In genomic region chr2:226256237-226256636, GRCh38 we compare ENCODE assay signal across 11 cellular contexts.
DNase-seq lines count a peak whose midpoint lies in the region; ATAC-seq and TF ChIP-seq lines count a peak whose summit lies in the region.
"Had no signal": no experiment of that assay in that cellular context is flagged by ENCODE, and none has a peak within 500 bp of the region (broad histone marks: within the 10 kb centered on the region; RNA-seq: fewer than 3 reads in every experiment).

No MANE protein-coding gene starts in this region.

- H3K4me1 Mint-ChIP-seq in activated T-helper 1 cell treated with anti-CD3 and anti-CD28 coated beads, Interleukin-12 subunit alpha, Interleukin-12 subunit beta, Interleukin-2, Interleukin-4 antibody, amounts not matched to agents 30 ng/mL and 10 ng/mL and 1 ng/mL, durations not matched to agents 14 hours and 24 hours and 36 hours (ENCODE audit: low read depth) = no peaks in the 10 kb centered on the region

- peak; percentile 88 for DNase-seq in EH (ENCODE audit: low read depth)
- DNase-seq in LoVo (ENCODE audit: low spot score) = peak; percentile 27
- DNase-seq in epithelial cell of esophagus (ENCODE audit: low read depth) = peak; percentile 68
- DNase-seq in psoas muscle = no peak
- DNase-seq in NCI-H526 treated with DMSO at 0.1 percent for 48 hours (lab: John Stamatoyannopoulos, UW) = no peak
- no peak for DNase-seq in activated T-helper 1 cell treated with anti-CD3 and anti-CD28 coated beads, Interleukin-12 subunit alpha, Interleukin-12 subunit beta, Interleukin-2, Interleukin-4 antibody, amounts not matched to agents 30 ng/mL and 10 ng/mL and 1 ng/mL, durations not matched to agents 14 hours and 24 hours and 36 hours (ENCODE audit: low spot score)
- no peak for DNase-seq in activated CD8-positive, alpha-beta memory T cell treated with anti-CD3 and anti-CD28 coated beads for 24 hours
- DNase-seq: activated CD4-positive, CD25-positive, alpha-beta regulatory T cell; activated CD8-positive, alpha-beta memory T cell treated with anti-CD3 and anti-CD28 coated beads, Interleukin-2, amount 50 U/mL, for 48 hours; left cardiac atrium had no signal

- H3K4me3 ChIP-seq in epithelial cell of esophagus (ENCODE audit: low read length) (no peak overlapping the region), psoas muscle (no peak overlapping the region)

- intact Hi-C loops in psoas muscle (cut with DNase I) = no loop called here
- intact Hi-C loops in activated T-helper 1 cell treated with anti-CD3 and anti-CD28 coated beads, Interleukin-12 subunit alpha, Interleukin-12 subunit beta, Interleukin-2, Interleukin-4 antibody, amounts not matched to agents 30 ng/mL and 10 ng/mL and 1 ng/mL, durations not matched to agents 14 hours and 24 hours and 36 hours (cut with micrococcal nuclease) = no loop called here

- H3K27me3 ChIP-seq in psoas muscle (ENCODE audit: insufficient read depth in 3 of 3, low read length in 2 of 3) = no peaks in the 10 kb centered on the region

- 14 to 32% (median 17%) methylated on average over 2 of the region's 2 CpGs for WGBS in psoas muscle, 3 donors

- H3K9me3 Mint-ChIP-seq in activated T-helper 1 cell treated with anti-CD3 and anti-CD28 coated beads, Interleukin-12 subunit alpha, Interleukin-12 subunit beta, Interleukin-2, Interleukin-4 antibody, amounts not matched to agents 30 ng/mL and 10 ng/mL and 1 ng/mL, durations not matched to agents 14 hours and 24 hours and 36 hours = no peaks in the 10 kb centered on the region

- no peaks in the 10 kb centered on the region for H3K36me3 ChIP-seq in psoas muscle (ENCODE audit: insufficient read depth in 1 of 2, low read depth in 1 of 2)

- H3K36me3 Mint-ChIP-seq in activated T-helper 1 cell treated with anti-CD3 and anti-CD28 coated beads, Interleukin-12 subunit alpha, Interleukin-12 subunit beta, Interleukin-2, Interleukin-4 antibody, amounts not matched to agents 30 ng/mL and 10 ng/mL and 1 ng/mL, durations not matched to agents 14 hours and 24 hours and 36 hours (ENCODE audit: low read depth) = no peaks in the 10 kb centered on the region

- no peak overlapping the region for H3K27ac ChIP-seq in psoas muscle

- no peak for TF ChIP-seq CTCF in epithelial cell of esophagus (IDR thresholded peaks at IDR 0.05; ENCODE audit: insufficient read depth, low read depth, low read length, missing control alignments)
- no peak for TF ChIP-seq CTCF in psoas muscle (IDR thresholded peaks at IDR 0.05)

- H3K4me3 Mint-ChIP-seq in activated T-helper 1 cell treated with anti-CD3 and anti-CD28 coated beads, Interleukin-12 subunit alpha, Interleukin-12 subunit beta, Interleukin-2, Interleukin-4 antibody, amounts not matched to agents 30 ng/mL and 10 ng/mL and 1 ng/mL, durations not matched to agents 14 hours and 24 hours and 36 hours = no peak overlapping the region

- no peak overlapping the region for H3K27ac Mint-ChIP-seq in activated T-helper 1 cell treated with anti-CD3 and anti-CD28 coated beads, Interleukin-12 subunit alpha, Interleukin-12 subunit beta, Interleukin-2, Interleukin-4 antibody, amounts not matched to agents 30 ng/mL and 10 ng/mL and 1 ng/mL, durations not matched to agents 14 hours and 24 hours and 36 hours

- no peaks in the 10 kb centered on the region for H3K4me1 ChIP-seq in psoas muscle

- ATAC-seq in psoas muscle = peak in 3 of 4 donors; percentile 34 to 52 (median 36)
- no peak for ATAC-seq in HG03469 (IDR thresholded peaks at IDR 0.05; ENCODE audit: unreplicated experiment)

- H3K27me3 Mint-ChIP-seq in activated T-helper 1 cell treated with anti-CD3 and anti-CD28 coated beads, Interleukin-12 subunit alpha, Interleukin-12 subunit beta, Interleukin-2, Interleukin-4 antibody, amounts not matched to agents 30 ng/mL and 10 ng/mL and 1 ng/mL, durations not matched to agents 14 hours and 24 hours and 36 hours (ENCODE audit: insufficient read depth) = no peaks in the 10 kb centered on the region

- no peaks in the 10 kb centered on the region for H3K9me3 ChIP-seq in psoas muscle

Comparison
In these comparisons a context has a peak if more than half of its experiments do, and no peak if none do; other contexts are left out.
1. DNase-seq: peak in EH (single experiment), LoVo (single experiment) and epithelial cell of esophagus (single experiment); none in psoas muscle (0 of 2), NCI-H526 treated with DMSO at 0.1 percent for 48 hours (single experiment), activated T-helper 1 cell treated with anti-CD3 and anti-CD28 coated beads, Interleukin-12 subunit alpha, Interleukin-12 subunit beta, Interleukin-2, Interleukin-4 antibody, amounts not matched to agents 30 ng/mL and 10 ng/mL and 1 ng/mL, durations not matched to agents 14 hours and 24 hours and 36 hours (single experiment) and activated CD8-positive, alpha-beta memory T cell treated with anti-CD3 and anti-CD28 coated beads for 24 hours (single experiment).